16 cellular contexts compared by ENCODE assay signal in the genomic region with DNA sequence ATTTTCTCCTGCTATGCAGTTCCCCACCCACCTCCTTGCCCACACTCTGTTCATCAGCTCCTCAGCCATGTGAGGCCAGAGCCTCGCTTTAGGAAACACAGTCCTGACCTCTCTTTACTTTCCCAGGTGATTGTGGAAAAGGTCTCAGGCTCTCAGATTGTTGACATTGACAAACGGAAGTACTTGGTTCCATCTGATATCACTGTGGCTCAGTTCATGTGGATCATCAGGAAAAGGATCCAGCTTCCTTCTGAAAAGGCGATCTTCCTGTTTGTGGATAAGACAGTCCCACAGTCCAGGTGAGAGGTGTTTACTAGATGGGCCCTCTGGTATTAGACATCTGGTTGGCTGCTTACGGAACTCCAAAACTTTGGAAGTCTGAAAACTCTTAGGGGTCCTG. TPM values are rescaled to one million over a fixed set of nuclear protein-coding genes. Genes with fewer than 3 reads are reported as not detected.
A peak's percentile ranks its signal among the peaks of the same experiment; 100 is the strongest.
DNase-seq lines count a peak whose midpoint lies in the region; ATAC-seq and TF ChIP-seq lines count a peak whose summit lies in the region.
"Had no signal": no experiment of that assay in that cellular context is flagged by ENCODE, and none has a peak within 500 bp of the region (broad histone marks: within the 10 kb centered on the region; RNA-seq: fewer than 3 reads in every experiment).

No MANE protein-coding gene starts in this region.

- H4K8ac ChIP-seq in H9 (replicated peaks; ENCODE audit: insufficient read length, low read depth, low read length) = no peak overlapping the region

- no peak overlapping the region for H4K91ac ChIP-seq in H9 (ENCODE audit: insufficient read length, low read depth, low read length)

- H3K27me3 ChIP-seq in H9 (ENCODE audit: insufficient read depth, low read length) (no peaks in the 10 kb centered on the region), foreskin keratinocyte (no peaks in the 10 kb centered on the region)
- H3K27me3 ChIP-seq: cardiac muscle cell, spleen, upper lobe of left lung had no signal

- peak overlapping the region; percentile 79 for H3K4me3 Mint-ChIP-seq in T-helper 1 cell treated with Interleukin-12 subunit alpha and Interleukin-12 subunit beta and Interleukin-4 antibody, amounts not matched to agents 30 μg/mL and 1 μg/mL, for 36 hours
- H3K4me3 Mint-ChIP-seq in H9 (peak overlapping the region; percentile 96 to 99; a peak in 4 of 5 replicates), brain (peak overlapping the region; percentile 96 to 99 (median 98)), neural crest cell (peak overlapping the region; percentile 97)

- H3K79me2 ChIP-seq in H9 (ENCODE audit: insufficient read depth, low read length) = no peaks in the 10 kb centered on the region; the same call in 1 of the 2 replicates

- H2BK5ac ChIP-seq in H9 (ENCODE audit: insufficient read length, low read length) = no peak overlapping the region

- no peak overlapping the region for H3K14ac ChIP-seq in H9 (ENCODE audit: insufficient read depth, low read length)

- H3K79me1 ChIP-seq in H9 (ENCODE audit: insufficient read depth, low read depth, low read length, poor library complexity, severe bottlenecking) = no peaks in the 10 kb centered on the region

- no peak overlapping the region for H3K56ac ChIP-seq in H9 (ENCODE audit: insufficient read length, low read depth, low read length)

- H3K9ac ChIP-seq in H9 (ENCODE audit: extremely low read depth, insufficient read length, low read length) = no peak overlapping the region

- H3K4me2 ChIP-seq in H9 (ENCODE audit: insufficient read depth, insufficient read length, low read length) = no peak overlapping the region

- no peak overlapping the region for H2AFZ ChIP-seq in H9 (ENCODE audit: low read length)

- no peaks in the 10 kb centered on the region for H4K20me1 ChIP-seq in H9 (ENCODE audit: control insufficient read depth, insufficient read depth, insufficient read length)

- H2AK5ac ChIP-seq in H9 (ENCODE audit: insufficient read length, low read length) = no peak overlapping the region

- H4K5ac ChIP-seq in H9 (ENCODE audit: insufficient read length, low read depth, low read length) = no peak overlapping the region

- no peak overlapping the region for H2BK12ac ChIP-seq in H9 (ENCODE audit: insufficient read length, low read depth, low read length)

- peaks cover 11% of the 10 kb centered on the region; the same call in 1 of the 2 replicates for H3K4me1 ChIP-seq in H9 (ENCODE audit: insufficient read depth, low read length)
- no peaks in the 10 kb centered on the region for H3K4me1 ChIP-seq in foreskin keratinocyte

- no peak overlapping the region for H3K27ac ChIP-seq in H9 (ENCODE audit: insufficient read length, low read depth, low read length)
- H3K27ac ChIP-seq in foreskin keratinocyte = no peak overlapping the region
- H3K27ac ChIP-seq: cardiac muscle cell had no signal

- no CpG with 5 or more reads among the region's 4 CpGs for WGBS in H9 (ENCODE audit: extremely low coverage, insufficient read length, low lambda C conversion rate)

- H3K18ac ChIP-seq in H9 (ENCODE audit: insufficient read length, low read depth, low read length) = no peak overlapping the region

- no peak overlapping the region for H3K27ac Mint-ChIP-seq in T-helper 1 cell treated with Interleukin-12 subunit alpha and Interleukin-12 subunit beta and Interleukin-4 antibody, amounts not matched to agents 30 μg/mL and 1 μg/mL, for 36 hours
- H3K27ac Mint-ChIP-seq in H9 (no peak overlapping the region), brain (peak overlapping the region in 3 of 5 experiments; percentile 63 to 80 (median 75)), neural crest cell (ENCODE audit: unreplicated experiment) (no peak overlapping the region)

- no peak overlapping the region for H2BK20ac ChIP-seq in H9 (ENCODE audit: low read depth, low read length, poor library complexity, severe bottlenecking)

- no peak overlapping the region for H3K4ac ChIP-seq in H9 (ENCODE audit: low read depth, low read length)

- H3K27me3 Mint-ChIP-seq in T-helper 1 cell treated with Interleukin-12 subunit alpha and Interleukin-12 subunit beta and Interleukin-4 antibody, amounts not matched to agents 30 μg/mL and 1 μg/mL, for 36 hours (ENCODE audit: low read depth) = peaks cover 8% of the 10 kb centered on the region
- no peaks in the 10 kb centered on the region for H3K27me3 Mint-ChIP-seq in H9 (ENCODE audit: low read depth)
- peaks cover 14% of the 10 kb centered on the region for H3K27me3 Mint-ChIP-seq in brain
- H3K27me3 Mint-ChIP-seq in neural crest cell (ENCODE audit: low read depth) = peaks cover 11% of the 10 kb centered on the region

- H3K23me2 ChIP-seq in H9 (ENCODE audit: insufficient read length, low read depth, low read length, poor library complexity, severe bottlenecking) = peaks cover 11% of the 10 kb centered on the region

- peaks cover 24% of the 10 kb centered on the region for H3K4me1 Mint-ChIP-seq in T-helper 1 cell treated with Interleukin-12 subunit alpha and Interleukin-12 subunit beta and Interleukin-4 antibody, amounts not matched to agents 30 μg/mL and 1 μg/mL, for 36 hours (ENCODE audit: low read depth)
- peaks cover 23 to 28% of the 10 kb centered on the region in 2 experiments for H3K4me1 Mint-ChIP-seq in H9
- peaks cover 72% of the 10 kb centered on the region for H3K4me1 Mint-ChIP-seq in brain
- H3K4me1 Mint-ChIP-seq in neural crest cell = peaks cover 22% of the 10 kb centered on the region

- H3K9me3 ChIP-seq in H9 (ENCODE audit: control insufficient read depth, low read depth, low read length) = no peaks in the 10 kb centered on the region
- H3K9me3 ChIP-seq: spleen, upper lobe of left lung had no signal

- no peak overlapping the region for H3T11ph ChIP-seq in H9 (ENCODE audit: low read length)

- H3K9me3 Mint-ChIP-seq in T-helper 1 cell treated with Interleukin-12 subunit alpha and Interleukin-12 subunit beta and Interleukin-4 antibody, amounts not matched to agents 30 μg/mL and 1 μg/mL, for 36 hours = no peaks in the 10 kb centered on the region
- no peaks in the 10 kb centered on the region for H3K9me3 Mint-ChIP-seq in H9
- no peaks in the 10 kb centered on the region for H3K9me3 Mint-ChIP-seq in brain
- H3K9me3 Mint-ChIP-seq in neural crest cell = no peaks in the 10 kb centered on the region

- peaks cover 20% of the 10 kb centered on the region for H3K36me3 Mint-ChIP-seq in T-helper 1 cell treated with Interleukin-12 subunit alpha and Interleukin-12 subunit beta and Interleukin-4 antibody, amounts not matched to agents 30 μg/mL and 1 μg/mL, for 36 hours (ENCODE audit: low read depth)
- H3K36me3 Mint-ChIP-seq in H9 (ENCODE audit: insufficient read depth in 1 of 3, low read depth in 3 of 3) (peaks cover 10 to 43% (median 36%) of the 10 kb centered on the region in 3 experiments), brain (peaks cover 46% of the 10 kb centered on the region), neural crest cell (ENCODE audit: low read depth) (no peaks in the 10 kb centered on the region)

- H2BK120ac ChIP-seq in H9 (ENCODE audit: low read depth, low read length, poor library complexity, severe bottlenecking) = no peak overlapping the region

- no peak overlapping the region for H2BK15ac ChIP-seq in H9 (ENCODE audit: low read depth, low read length)

- H3K23ac ChIP-seq in H9 (ENCODE audit: insufficient read length, low read depth, low read length) = no peak overlapping the region

- TF ChIP-seq CTCF in H9 (conservative IDR thresholded peaks at IDR 0.05) (no peak), brain (conservative IDR thresholded peaks at IDR 0.05) (no peak), neural crest cell (conservative IDR thresholded peaks at IDR 0.05) (no peak), foreskin keratinocyte (conservative IDR thresholded peaks at IDR 0.05) (no peak)

- DNase-seq in T-helper 1 cell (no peak), H9 (no peak), neural crest cell (ENCODE audit: low read depth, low spot score) (no peak), left lobe of liver (ENCODE audit: low spot score) (no peak), foreskin keratinocyte (no peak)
- DNase-seq: EL, HCEC 1CT, NCI-H1092 treated with DMSO at 0.1 percent for 48 hours, NCI-H510A, spleen, upper lobe of left lung had no signal

- no peak for ATAC-seq in GM19035 (IDR thresholded peaks at IDR 0.05; ENCODE audit: unreplicated experiment)
- no peak for ATAC-seq in left lobe of liver
- ATAC-seq in foreskin keratinocyte = no peak

RNA-seq across cellular contexts. Expression of gene GABARAPL2, which starts 1.7 kb away (rescaled TPM):
- 60.5 and 62.6 TPM in 2 replicates for total RNA-seq in H9 (2021)
- 294 TPM for polyA plus RNA-seq in brain (ENCODE audit: insufficient read depth, low read depth, low replicate concordance)
- 83.0 and 87.0 TPM in 2 replicates for total RNA-seq in neural crest cell
- 40.2 TPM for total RNA-seq in left lobe of liver
- 59.9 and 61.0 TPM in 2 replicates for total RNA-seq in foreskin keratinocyte
- 85.1 and 85.6 TPM in 2 replicates for polyA plus RNA-seq in foreskin keratinocyte

RNA-seq across cellular contexts. Expression of gene TMEM231, which starts 11.9 kb away (rescaled TPM):
- 3.4 and 5.2 TPM in 2 replicates for total RNA-seq in H9 (2021)
- 14.4 TPM for polyA plus RNA-seq in brain (ENCODE audit: insufficient read depth, low read depth, low replicate concordance)
- 25.8 and 27.5 TPM in 2 replicates for total RNA-seq in neural crest cell
- 1.5 TPM for total RNA-seq in left lobe of liver
- 9.0 and 10.3 TPM in 2 replicates for total RNA-seq in foreskin keratinocyte
- polyA plus RNA-seq in foreskin keratinocyte = 7.1 and 7.3 TPM in 2 replicates

RNA-seq across cellular contexts. Expression of gene CHST5, which starts 32.0 kb away (rescaled TPM):
- total RNA-seq in H9 (2021) (0.11 TPM in 1 of 2 replicates, not detected in the other), neural crest cell (1.3 and 1.5 TPM in 2 replicates), left lobe of liver (not detected), foreskin keratinocyte (0.04 TPM in 1 of 2 replicates, not detected in the other)
- polyA plus RNA-seq in brain (ENCODE audit: insufficient read depth, low read depth, low replicate concordance) (0.49 TPM), foreskin keratinocyte (0.04 TPM in 1 of 2 replicates, not detected in the other)
- total RNA-seq: HT1080 had no signal
- polyA plus RNA-seq: cardiac muscle cell had no signal

RNA-seq across cellular contexts. Expression of gene ADAT1, which starts 55.2 kb away (rescaled TPM):
- 42.4 and 54.2 TPM in 2 replicates for total RNA-seq in H9 (2021)
- 59.0 TPM for polyA plus RNA-seq in brain (ENCODE audit: insufficient read depth, low read depth, low replicate concordance)
- 78.7 and 82.6 TPM in 2 replicates for total RNA-seq in neural crest cell
- 18.7 TPM for total RNA-seq in left lobe of liver
- 40.7 and 41.7 TPM in 2 replicates for total RNA-seq in foreskin keratinocyte
- polyA plus RNA-seq in foreskin keratinocyte = 18.5 and 21.0 TPM in 2 replicates

Comparison
In these comparisons a context has a peak if more than half of its experiments do, and no peak if none do; other contexts are left out.
1. H3K27ac Mint-ChIP-seq: peak in brain (3 of 5); none in T-helper 1 cell treated with Interleukin-12 subunit alpha and Interleukin-12 subunit beta and Interleukin-4 antibody, amounts not matched to agents 30 μg/mL and 1 μg/mL, for 36 hours (single experiment), H9 (0 of 3) and neural crest cell (single experiment).
2. Peak in every context shown above with its lines, with median percentiles within 50 percentile points of each other: H3K4me3 Mint-ChIP-seq.